ENCODE assay signal across 2 cellular contexts in the genomic region with DNA sequence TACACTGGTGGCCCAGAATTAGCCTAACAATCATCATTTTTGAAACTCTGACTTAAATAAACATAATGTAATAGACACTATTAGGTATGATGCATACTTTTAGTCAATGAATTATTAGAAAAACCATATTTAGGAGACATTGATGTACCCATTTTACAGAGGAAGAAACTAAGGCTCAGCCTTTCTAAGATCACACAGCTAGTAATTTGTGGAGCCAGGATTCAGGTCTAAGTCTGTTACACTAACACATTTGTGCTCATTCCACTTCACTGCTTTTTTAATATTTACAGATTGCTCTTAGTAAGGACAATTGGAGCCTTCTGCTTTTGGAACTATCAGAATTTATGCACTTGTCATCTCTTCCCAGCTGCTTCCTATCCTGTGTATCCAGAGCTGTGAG.
TF ChIP-seq lines count a peak whose summit lies in the region.

No MANE protein-coding gene starts in this region.

TF ChIP-seq in HepG2, 621 proteins besides CTCF, POLR2A, EP300 and RAD21:
- TF ChIP-seq ZNF629 (CRISPR knock-in tag; conservative IDR thresholded peaks at IDR 0.05) (peak; percentile 66), POGZ (CRISPR knock-in tag; IDR thresholded peaks at IDR 0.05) (no peak)
- TF ChIP-seq, protein P1, sequence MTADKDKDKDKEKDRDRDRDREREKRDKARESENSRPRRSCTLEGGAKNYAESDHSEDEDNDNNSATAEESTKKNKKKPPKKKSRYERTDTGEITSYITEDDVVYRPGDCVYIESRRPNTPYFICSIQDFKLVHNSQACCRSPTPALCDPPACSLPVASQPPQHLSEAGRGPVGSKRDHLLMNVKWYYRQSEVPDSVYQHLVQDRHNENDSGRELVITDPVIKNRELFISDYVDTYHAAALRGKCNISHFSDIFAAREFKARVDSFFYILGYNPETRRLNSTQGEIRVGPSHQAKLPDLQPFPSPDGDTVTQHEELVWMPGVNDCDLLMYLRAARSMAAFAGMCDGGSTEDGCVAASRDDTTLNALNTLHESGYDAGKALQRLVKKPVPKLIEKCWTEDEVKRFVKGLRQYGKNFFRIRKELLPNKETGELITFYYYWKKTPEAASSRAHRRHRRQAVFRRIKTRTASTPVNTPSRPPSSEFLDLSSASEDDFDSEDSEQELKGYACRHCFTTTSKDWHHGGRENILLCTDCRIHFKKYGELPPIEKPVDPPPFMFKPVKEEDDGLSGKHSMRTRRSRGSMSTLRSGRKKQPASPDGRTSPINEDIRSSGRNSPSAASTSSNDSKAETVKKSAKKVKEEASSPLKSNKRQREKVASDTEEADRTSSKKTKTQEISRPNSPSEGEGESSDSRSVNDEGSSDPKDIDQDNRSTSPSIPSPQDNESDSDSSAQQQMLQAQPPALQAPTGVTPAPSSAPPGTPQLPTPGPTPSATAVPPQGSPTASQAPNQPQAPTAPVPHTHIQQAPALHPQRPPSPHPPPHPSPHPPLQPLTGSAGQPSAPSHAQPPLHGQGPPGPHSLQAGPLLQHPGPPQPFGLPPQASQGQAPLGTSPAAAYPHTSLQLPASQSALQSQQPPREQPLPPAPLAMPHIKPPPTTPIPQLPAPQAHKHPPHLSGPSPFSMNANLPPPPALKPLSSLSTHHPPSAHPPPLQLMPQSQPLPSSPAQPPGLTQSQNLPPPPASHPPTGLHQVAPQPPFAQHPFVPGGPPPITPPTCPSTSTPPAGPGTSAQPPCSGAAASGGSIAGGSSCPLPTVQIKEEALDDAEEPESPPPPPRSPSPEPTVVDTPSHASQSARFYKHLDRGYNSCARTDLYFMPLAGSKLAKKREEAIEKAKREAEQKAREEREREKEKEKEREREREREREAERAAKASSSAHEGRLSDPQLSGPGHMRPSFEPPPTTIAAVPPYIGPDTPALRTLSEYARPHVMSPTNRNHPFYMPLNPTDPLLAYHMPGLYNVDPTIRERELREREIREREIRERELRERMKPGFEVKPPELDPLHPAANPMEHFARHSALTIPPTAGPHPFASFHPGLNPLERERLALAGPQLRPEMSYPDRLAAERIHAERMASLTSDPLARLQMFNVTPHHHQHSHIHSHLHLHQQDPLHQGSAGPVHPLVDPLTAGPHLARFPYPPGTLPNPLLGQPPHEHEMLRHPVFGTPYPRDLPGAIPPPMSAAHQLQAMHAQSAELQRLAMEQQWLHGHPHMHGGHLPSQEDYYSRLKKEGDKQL (CRISPR knock-in tag; IDR thresholded peaks at IDR 0.05; ENCODE audit: low read depth), result no peak

TF ChIP-seq in K562, 482 proteins besides CTCF, POLR2A, EP300 and RAD21:
- 0 out of 2 replicates have a peak, but pooled peaks have one; percentile 46 for TF ChIP-seq ADNP (tag; IDR thresholded peaks at IDR 0.05)
- TF ChIP-seq, protein P2, sequence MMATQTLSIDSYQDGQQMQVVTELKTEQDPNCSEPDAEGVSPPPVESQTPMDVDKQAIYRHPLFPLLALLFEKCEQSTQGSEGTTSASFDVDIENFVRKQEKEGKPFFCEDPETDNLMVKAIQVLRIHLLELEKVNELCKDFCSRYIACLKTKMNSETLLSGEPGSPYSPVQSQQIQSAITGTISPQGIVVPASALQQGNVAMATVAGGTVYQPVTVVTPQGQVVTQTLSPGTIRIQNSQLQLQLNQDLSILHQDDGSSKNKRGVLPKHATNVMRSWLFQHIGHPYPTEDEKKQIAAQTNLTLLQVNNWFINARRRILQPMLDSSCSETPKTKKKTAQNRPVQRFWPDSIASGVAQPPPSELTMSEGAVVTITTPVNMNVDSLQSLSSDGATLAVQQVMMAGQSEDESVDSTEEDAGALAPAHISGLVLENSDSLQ (IDR thresholded peaks at IDR 0.05), result no peak
- TF ChIP-seq KDM1A (IDR thresholded peaks at IDR 0.05), result 0 out of 4 replicates have a peak, but pooled peaks of 1 of the 2 experiments have one; percentile 25
- peak; percentile 93 for TF ChIP-seq RBM25 (IDR thresholded peaks at IDR 0.05; ENCODE audit: low read depth, low read length, severe bottlenecking)
- 0 out of 2 replicates have a peak, but pooled peaks have one; percentile 65 for TF ChIP-seq BCOR (IDR thresholded peaks at IDR 0.05)
- no peak for TF ChIP-seq HNRNPL (IDR thresholded peaks at IDR 0.05; ENCODE audit: low read depth, low read length)
